1 cellular context compared by ENCODE assay signal in genomic region chr19:43774103-43774939, GRCh38.
TF ChIP-seq lines count a peak whose summit lies in the region.

No MANE protein-coding gene starts in this region.

TF ChIP-seq in GM12878, 131 proteins besides CTCF, POLR2A, EP300 and RAD21:
- TF ChIP-seq ZBTB33 (IDR thresholded peaks at IDR 0.05) = peak; percentile 54; the same call in 1 of the 2 replicates
- no peak for TF ChIP-seq SMC3 (IDR thresholded peaks at IDR 0.05; ENCODE audit: borderline replicate concordance, low read length)
